In genomic region chr2:224576098-224576715, GRCh38 we compare ENCODE assay signal across 9 cellular contexts. TPM values are rescaled to one million over a fixed set of nuclear protein-coding genes. Genes with fewer than 3 reads are reported as not detected.
A peak's percentile ranks its signal among the peaks of the same experiment; 100 is the strongest.
DNase-seq lines count a peak whose midpoint lies in the region; ATAC-seq and TF ChIP-seq lines count a peak whose summit lies in the region.
"Had no signal": no experiment of that assay in that cellular context is flagged by ENCODE, and none has a peak within 500 bp of the region (broad histone marks: within the 10 kb centered on the region; RNA-seq: fewer than 3 reads in every experiment).

No MANE protein-coding gene starts in this region.

- H3K36me3 ChIP-seq in breast epithelium, result no peaks in the 10 kb centered on the region
- no peaks in the 10 kb centered on the region for H3K36me3 ChIP-seq in A673 (ENCODE audit: insufficient read depth, low read length, poor library complexity, severe bottlenecking)
- H3K36me3 ChIP-seq in transverse colon, result no peaks in the 10 kb centered on the region
- H3K36me3 ChIP-seq: adrenal gland had no signal

- POLR2A ChIA-PET in A673 (lab: Charles Lee; ENCODE audit: low non-redundant PET), result no interaction called here

- 67 to 69% methylated on average over 4 to 5 of the region's 5 CpGs for WGBS in transverse colon (ENCODE audit: low coverage in 1 of 2), 2 donors

- no peak overlapping the region for H3K4me3 Mint-ChIP-seq in glutamatergic neuron (ENCODE audit: unreplicated experiment)

- H3K27me3 Mint-ChIP-seq in glutamatergic neuron (ENCODE audit: unreplicated experiment), result no peaks in the 10 kb centered on the region

- ATAC-seq in GM18517 (IDR thresholded peaks at IDR 0.05; ENCODE audit: unreplicated experiment) (peak; percentile 77), GM21619 (IDR thresholded peaks at IDR 0.05; ENCODE audit: unreplicated experiment) (peak; percentile 87), HG03520 (IDR thresholded peaks at IDR 0.05; ENCODE audit: unreplicated experiment) (peak; percentile 78)

- TF ChIP-seq CTCF in glutamatergic neuron (IDR thresholded peaks at IDR 0.05; ENCODE audit: partially characterized antibody, unreplicated experiment) (no peak), breast epithelium (IDR thresholded peaks at IDR 0.05) (no peak), A673 (conservative IDR thresholded peaks at IDR 0.05; ENCODE audit: low read depth, low read length) (no peak), transverse colon (IDR thresholded peaks at IDR 0.05) (no peak)

- no peak overlapping the region for H3K4me3 ChIP-seq in breast epithelium
- no peak overlapping the region for H3K4me3 ChIP-seq in A673 (ENCODE audit: low read depth, low read length, poor library complexity, severe bottlenecking)
- no peak overlapping the region for H3K4me3 ChIP-seq in transverse colon
- H3K4me3 ChIP-seq: adrenal gland had no signal

- no peak for TF ChIP-seq EP300 in transverse colon (IDR thresholded peaks at IDR 0.05; ENCODE audit: low read depth)

- DNase-seq in glutamatergic neuron (no peak), breast epithelium (ENCODE audit: low spot score in 2 of 2) (no peak), A673 (ENCODE audit: low spot score) (no peak), transverse colon (no peak), NCI-H1930 (lab: John Stamatoyannopoulos, UW) (no peak)
- DNase-seq: adrenal gland had no signal

- intact Hi-C loops in breast epithelium (cut with DNase I; ENCODE audit: low total_unique reads), result no loop called here
- intact Hi-C loops in A673 (cut with micrococcal nuclease; ENCODE audit: unreplicated experiment), result loop anchor here (5.0 kb wide), 1 partner anchor 59 kb away; no protein-coding TSS in a partner anchor
- intact Hi-C loops in transverse colon (cut with DNase I; ENCODE audit: low total_unique reads), result no loop called here

- CTCF ChIA-PET in A673 (lab: Charles Lee), result no interaction called here

- H3K4me1 ChIP-seq in breast epithelium, result peaks cover 0 to 10% of the 10 kb centered on the region in 2 donors
- peaks cover 66% of the 10 kb centered on the region for H3K4me1 ChIP-seq in A673 (ENCODE audit: insufficient read depth, low read length, poor library complexity, severe bottlenecking)
- peaks cover 19 to 91% (median 59%) of the 10 kb centered on the region in 4 donors for H3K4me1 ChIP-seq in transverse colon

- no TSS peak for BruUV-seq in A673 (replicated peaks; lab: Mats Ljungman, UMichigan)

- no peak for TF ChIP-seq POLR2A in breast epithelium (IDR thresholded peaks at IDR 0.05)
- TF ChIP-seq POLR2A in transverse colon (IDR thresholded peaks at IDR 0.05), result no peak

- H3K27ac ChIP-seq in breast epithelium, result no peak overlapping the region
- no peak overlapping the region for H3K27ac ChIP-seq in A673 (ENCODE audit: low read depth, low read length, poor library complexity, severe bottlenecking)
- no peak overlapping the region for H3K27ac ChIP-seq in transverse colon
- H3K27ac ChIP-seq: adrenal gland had no signal

- peak overlapping the region; percentile 62 for H3K27ac Mint-ChIP-seq in glutamatergic neuron (ENCODE audit: unreplicated experiment)

- peaks cover 2% of the 10 kb centered on the region for H3K9me3 Mint-ChIP-seq in glutamatergic neuron (ENCODE audit: unreplicated experiment)

- in situ Hi-C loops in transverse colon (cut with MboI; ENCODE audit: low pct_ligation_motif_present in 1 of 4, low pct_unique_long_range_greater_than_20kb in 1 of 4, low sequenced_read_pairs in 3 of 4), result no loop called here

- H3K36me3 Mint-ChIP-seq in glutamatergic neuron (ENCODE audit: unreplicated experiment), result no peaks in the 10 kb centered on the region

- H3K27me3 ChIP-seq in breast epithelium, result no peaks in the 10 kb centered on the region
- no peaks in the 10 kb centered on the region for H3K27me3 ChIP-seq in A673 (replicated peaks; ENCODE audit: insufficient read depth, low read depth, low read length, poor library complexity)
- no peaks in the 10 kb centered on the region for H3K27me3 ChIP-seq in transverse colon
- H3K27me3 ChIP-seq: adrenal gland had no signal

- H3K9me3 ChIP-seq in breast epithelium (no peaks in the 10 kb centered on the region), A673 (ENCODE audit: low read depth, low read length, poor library complexity, severe bottlenecking) (no peaks in the 10 kb centered on the region), transverse colon (no peaks in the 10 kb centered on the region)
- H3K9me3 ChIP-seq: adrenal gland had no signal

- peaks cover 47% of the 10 kb centered on the region for H3K4me1 Mint-ChIP-seq in glutamatergic neuron (ENCODE audit: low read depth, unreplicated experiment)

RNA-seq across cellular contexts. Expression of gene CUL3, which starts 9.0 kb away (rescaled TPM):
- 99.4 TPM for total RNA-seq in glutamatergic neuron (ENCODE audit: unreplicated experiment)
- 100 to 1,000 TPM in 1 of 3 donors, 10 to 100 TPM in 2; 71.2 to 111 (median 82.3) TPM for total RNA-seq in breast epithelium
- total RNA-seq in A673 (2021), result 137 and 140 TPM in 2 replicates
- total RNA-seq in transverse colon, result 100 to 1,000 TPM in 1 of 4 donors, 10 to 100 TPM in 3; 18.5 to 104 (median 57.9) TPM
